In genomic region chr19:33329060-33329459, GRCh38 we compare ENCODE assay signal across 23 cellular contexts. TPM values are rescaled to one million over a fixed set of nuclear protein-coding genes. Genes with fewer than 3 reads are reported as not detected.
DNase-seq lines count a peak whose midpoint lies in the region; ATAC-seq, FAIRE-seq and TF ChIP-seq lines count a peak whose summit lies in the region.
"Had no signal": no experiment of that assay in that cellular context is flagged by ENCODE, and none has a peak within 500 bp of the region (broad histone marks: within the 10 kb centered on the region; RNA-seq: fewer than 3 reads in every experiment).

No MANE protein-coding gene starts in this region.

- CTCF ChIA-PET in HepG2 (lab: Yijun Ruan, JAX; ENCODE audit: low intra/inter-chr PET ratio, low total read pairs), result no interaction called here

- peaks cover 4 to 36% (median 19%) of the 10 kb centered on the region in 4 donors for H3K4me1 ChIP-seq in liver (ENCODE audit: control insufficient read depth in 4 of 4, insufficient read depth in 4 of 4, low read length in 3 of 4)
- peaks cover 41% of the 10 kb centered on the region for H3K4me1 ChIP-seq in HepG2 (ENCODE audit: insufficient read depth, low read length)
- H3K4me1 ChIP-seq in endodermal cell (ENCODE audit: control insufficient read depth, insufficient read depth, low read length), result no peaks in the 10 kb centered on the region
- no peaks in the 10 kb centered on the region for H3K4me1 ChIP-seq in osteoblast (ENCODE audit: insufficient read depth, low read length)
- H3K4me1 ChIP-seq: BLaER1 had no signal

- no peak for TF ChIP-seq POLR2A in HepG2 (IDR thresholded peaks at IDR 0.05; ENCODE audit: insufficient read depth in 1 of 2, low read depth in 2 of 2, low read length in 2 of 2)

- no peak overlapping the region for H3K4me3 ChIP-seq in liver (ENCODE audit: low read depth in 1 of 3, low read length in 3 of 3)
- H3K4me3 ChIP-seq in HepG2 (replicated peaks in 1 of 3; ENCODE audit: insufficient read depth in 1 of 3, low read depth in 2 of 3, low read length in 3 of 3), result no peak overlapping the region
- no peak overlapping the region for H3K4me3 ChIP-seq in endodermal cell (ENCODE audit: low read length)
- no peak overlapping the region for H3K4me3 ChIP-seq in osteoblast (ENCODE audit: insufficient read depth, low read length)
- H3K4me3 ChIP-seq: BLaER1, GM23248 had no signal

- TF ChIP-seq RAD21 in liver (IDR thresholded peaks at IDR 0.05) (peak in 1 of 2 donors; percentile 20), HepG2 (CRISPR knock-in tag; IDR thresholded peaks at IDR 0.05) (no peak)

- no peak for FAIRE-seq in HepG2 (lab: Jason Lieb, UNC)
- FAIRE-seq: A204.1, G401.6, GM12892, GM19239, H1 had no signal

- TF ChIP-seq CTCF in liver (IDR thresholded peaks at IDR 0.05; ENCODE audit: low read depth, low read length, missing input control) (no peak), HepG2 (CRISPR knock-in tag; IDR thresholded peaks at IDR 0.05) (no peak), endodermal cell (conservative IDR thresholded peaks at IDR 0.05) (no peak), osteoblast (IDR thresholded peaks at IDR 0.05; ENCODE audit: extremely low read depth, low read depth, low read length) (no peak)

- no peak overlapping the region for H3K27ac Mint-ChIP-seq in endodermal cell
- H3K27ac Mint-ChIP-seq: B cell; CD4-positive, alpha-beta T cell had no signal

- H3K27ac ChIP-seq in liver (ENCODE audit: low read depth in 1 of 2, low read length in 2 of 2) (no peak overlapping the region), HepG2 (ENCODE audit: extremely low read length, insufficient read depth, low read length) (no peak overlapping the region), endodermal cell (ENCODE audit: low read depth, low read length) (no peak overlapping the region), osteoblast (ENCODE audit: low read depth, low read length) (no peak overlapping the region)
- H3K27ac ChIP-seq: 22Rv1, BLaER1, C4-2B, GM23248 had no signal

- no peak overlapping the region for H3K4me3 Mint-ChIP-seq in endodermal cell
- H3K4me3 Mint-ChIP-seq: B cell; CD4-positive, alpha-beta T cell had no signal

- POLR2A ChIA-PET in HepG2 (lab: Yijun Ruan, JAX), result no interaction called here

- H3K79me2 ChIP-seq in HepG2 (ENCODE audit: insufficient read depth, low read length) (no peaks in the 10 kb centered on the region), osteoblast (ENCODE audit: insufficient read depth, low read length) (no peaks in the 10 kb centered on the region)

- in situ Hi-C loops in HepG2 (cut with HindIII; ENCODE audit: extremely low pct_ligation_motif_present, low pct_unique_long_range_greater_than_20kb), result no loop called here
- in situ Hi-C loops in G401 (cut with HindIII; ENCODE audit: low sequenced_read_pairs), result no loop called here

- H3K9ac ChIP-seq in liver (ENCODE audit: low read depth in 1 of 2, low read length in 2 of 2), result no peak overlapping the region
- H3K9ac ChIP-seq in HepG2 (ENCODE audit: insufficient read depth, low read depth, low read length), result no peak overlapping the region
- no peak overlapping the region for H3K9ac ChIP-seq in endodermal cell (ENCODE audit: extremely low read depth, low read length, poor library complexity, severe bottlenecking)
- H3K9ac ChIP-seq: BLaER1, GM23248 had no signal

- H3K4me1 Mint-ChIP-seq in endodermal cell, result no peaks in the 10 kb centered on the region

- DNase-seq in HepG2 (ENCODE audit: low spot score) (no peak), endodermal cell (peak; percentile 45), osteoblast (ENCODE audit: insufficient read length, low spot score, missing footprints) (peak; percentile 27), G401 (ENCODE audit: low spot score) (no peak)
- DNase-seq: Calu3; CD4-positive, alpha-beta T cell; COR-L47; DMS53; DMS79 treated with DMSO at 0.1 percent for 48 hours; GM23248; H7; HCEC 1CT had no signal

- H3K27me3 ChIP-seq in liver (ENCODE audit: control insufficient read depth in 4 of 4, insufficient read depth in 4 of 4, low read length in 3 of 4), result no peaks in the 10 kb centered on the region
- H3K27me3 ChIP-seq in HepG2 (ENCODE audit: control insufficient read depth in 1 of 2, insufficient read depth in 2 of 2, low read length in 2 of 2), result peaks cover 0 to 6% of the 10 kb centered on the region in 2 experiments; a peak in 1 of 5 replicates
- H3K27me3 ChIP-seq in endodermal cell (ENCODE audit: control insufficient read depth, insufficient read depth, low read length, poor library complexity, severe bottlenecking), result no peaks in the 10 kb centered on the region
- H3K27me3 ChIP-seq in osteoblast (ENCODE audit: insufficient read depth, low read length), result peaks cover 8% of the 10 kb centered on the region
- H3K27me3 ChIP-seq: BLaER1 had no signal

- H4K20me1 ChIP-seq in HepG2 (ENCODE audit: insufficient read depth, low read length) (no peaks in the 10 kb centered on the region), osteoblast (ENCODE audit: insufficient read depth, low read length) (no peaks in the 10 kb centered on the region)
- H4K20me1 ChIP-seq: BLaER1 had no signal

- ATAC-seq in HepG2 (no peak), GM18519 (IDR thresholded peaks at IDR 0.05; ENCODE audit: low FRiP score, unreplicated experiment) (no peak)

- no peaks in the 10 kb centered on the region for H3K36me3 ChIP-seq in liver (ENCODE audit: control insufficient read depth in 4 of 4, insufficient read depth in 3 of 4, low read depth in 1 of 4, low read length in 3 of 4)
- H3K36me3 ChIP-seq in HepG2 (replicated peaks in 1 of 2; ENCODE audit: control insufficient read depth in 1 of 2, insufficient read depth in 2 of 2, low read length in 2 of 2), result no peaks in the 10 kb centered on the region
- no peaks in the 10 kb centered on the region for H3K36me3 ChIP-seq in endodermal cell (ENCODE audit: control insufficient read depth, insufficient read depth, low read length)
- no peaks in the 10 kb centered on the region for H3K36me3 ChIP-seq in osteoblast (ENCODE audit: insufficient read depth, low read length)
- H3K36me3 ChIP-seq: BLaER1 had no signal

- H3K27me3 Mint-ChIP-seq in endodermal cell (ENCODE audit: insufficient read depth), result no peaks in the 10 kb centered on the region

- no peaks in the 10 kb centered on the region for H3K36me3 Mint-ChIP-seq in endodermal cell (ENCODE audit: low read depth)

- intact Hi-C loops in HepG2 (cut with micrococcal nuclease; ENCODE audit: unreplicated experiment), result no loop called here

- WGBS in liver, result 57% methylated on average over 8 of the region's 8 CpGs
- WGBS in HepG2 (ENCODE audit: low lambda C conversion rate), result 18% methylated on average over 8 of the region's 8 CpGs
- 80 to 91% methylated on average over 6 to 8 of the region's 8 CpGs for WGBS in endodermal cell (ENCODE audit: insufficient coverage in 1 of 2, insufficient read length in 1 of 2), 2 experiments

- H3K9me3 Mint-ChIP-seq in endodermal cell, result peaks cover 7% of the 10 kb centered on the region
- H3K9me3 Mint-ChIP-seq: CD4-positive, alpha-beta T cell had no signal

- no peak overlapping the region for H2AFZ ChIP-seq in HepG2 (ENCODE audit: low read length)
- no peak overlapping the region for H2AFZ ChIP-seq in osteoblast (ENCODE audit: low read length)
- H2AFZ ChIP-seq: GM23248 had no signal

- peaks cover 0 to 4% (median 3%) of the 10 kb centered on the region in 4 donors for H3K9me3 ChIP-seq in liver (ENCODE audit: control insufficient read depth in 4 of 4, low read length in 3 of 4)
- peaks cover 6% of the 10 kb centered on the region; the same call in 1 of the 2 replicates for H3K9me3 ChIP-seq in HepG2 (ENCODE audit: low read length)
- H3K9me3 ChIP-seq in endodermal cell (ENCODE audit: control insufficient read depth, low read length), result no peaks in the 10 kb centered on the region
- H3K9me3 ChIP-seq in osteoblast (ENCODE audit: low read depth, low read length), result no peaks in the 10 kb centered on the region
- H3K9me3 ChIP-seq: BLaER1 had no signal

- no TSS peak for BruUV-seq in HepG2 (replicated peaks; lab: Mats Ljungman, UMichigan)

- H3K4me2 ChIP-seq in HepG2 (ENCODE audit: low read depth, low read length), result no peak overlapping the region
- no peak overlapping the region for H3K4me2 ChIP-seq in osteoblast (ENCODE audit: insufficient read depth, low read length)
- H3K4me2 ChIP-seq: BLaER1 had no signal

- TF ChIP-seq EP300 in HepG2 (IDR thresholded peaks at IDR 0.05; ENCODE audit: low read depth in 2 of 2, low read length in 2 of 2) (no peak), HepG2 (CRISPR knock-in tag; IDR thresholded peaks at IDR 0.05; ENCODE audit: borderline replicate concordance) (no peak)

RNA-seq across cellular contexts. Expression of gene CEBPA, which starts 26.7 kb away (rescaled TPM):
- 10 to 100 TPM; 70.0 to 95.5 TPM for total RNA-seq in liver
- polyA plus RNA-seq in liver, result 100 to 1,000 TPM in 1 of 2 donors, 10 to 100 TPM in 1; 32.9 to 112 TPM
- 99.9 and 103 TPM in 2 replicates for total RNA-seq in HepG2 (2016; rRNA removed; fragmentation: Illumina TruSeq; extraction: Trizol)
- 28.5 and 32.0 TPM in 2 replicates for total RNA-seq in HepG2 (2016; cell fraction: cytosol; rRNA removed; fragmentation: Illumina TruSeq; extraction: Trizol; ENCODE audit: low read depth)
- 99.3 and 101 TPM in 2 replicates for total RNA-seq in HepG2 (2016; cell fraction: insoluble cytoplasmic fraction; rRNA removed; fragmentation: Illumina TruSeq; extraction: Trizol)
- total RNA-seq in HepG2 (2016; cell fraction: membrane; rRNA removed; fragmentation: Illumina TruSeq; extraction: Trizol), result 88.0 and 107 TPM in 2 replicates
- total RNA-seq in HepG2 (2016; cell fraction: nucleus; rRNA removed; fragmentation: Illumina TruSeq; extraction: Trizol), result 47.4 and 51.4 TPM in 2 replicates
- 24.8 and 35.0 TPM in 2 replicates for polyA plus RNA-seq in HepG2 (2011; rRNA removed)
- polyA plus RNA-seq in HepG2 (2011; cell fraction: cytosol; rRNA removed), result 40.5 and 42.6 TPM in 2 replicates
- polyA plus RNA-seq in HepG2 (2011; cell fraction: nucleus; rRNA removed), result 17.3 and 19.3 TPM in 2 replicates
- polyA plus RNA-seq in HepG2 (2012), result 22.3 and 27.0 TPM in 2 replicates
- 23.5 and 27.9 TPM in 2 replicates for polyA plus RNA-seq in HepG2 (2016; cell fraction: cytosol; fragmentation: Illumina TruSeq; extraction: Trizol; ENCODE audit: low read depth)
- polyA plus RNA-seq in HepG2 (2016; cell fraction: insoluble cytoplasmic fraction; fragmentation: Illumina TruSeq; extraction: Trizol; ENCODE audit: low read depth), result 121 and 123 TPM in 2 replicates
- polyA plus RNA-seq in HepG2 (2016; cell fraction: membrane; fragmentation: Illumina TruSeq; extraction: Trizol; ENCODE audit: low read depth), result 68.7 and 77.8 TPM in 2 replicates
- polyA plus RNA-seq in HepG2 (2016; cell fraction: nucleus; fragmentation: Illumina TruSeq; extraction: Trizol; ENCODE audit: insufficient read depth, low read depth), result 76.4 and 86.3 TPM in 2 replicates
- polyA minus RNA-seq in HepG2 (2011; rRNA and poly(A)+ RNA removed; ENCODE audit: low replicate concordance), result 4.5 and 45.0 TPM in 2 replicates
- polyA minus RNA-seq in HepG2 (2011; cell fraction: cytosol; rRNA and poly(A)+ RNA removed), result 25.4 and 32.4 TPM in 2 replicates
- 15.6 and 18.2 TPM in 2 replicates for polyA minus RNA-seq in HepG2 (2011; cell fraction: nucleus; rRNA and poly(A)+ RNA removed)
- total RNA-seq in endodermal cell, result 1 to 10 TPM; 1.8 to 2.1 TPM
- 1.2 TPM for polyA plus RNA-seq in endodermal cell (2013, experiment 1 of 2)
- 1.0 TPM for polyA plus RNA-seq in endodermal cell (2013, experiment 2 of 2)
- 3.6 and 5.0 TPM in 2 replicates for total RNA-seq in osteoblast
- total RNA-seq in G401 (2014; rRNA removed; shearing (Covaris generic)), result 9.8 and 10.9 TPM in 2 replicates
- polyA plus RNA-seq: GM23248 had no signal

RNA-seq across cellular contexts. Expression of gene CEBPG, which starts 44.4 kb away (rescaled TPM):
- total RNA-seq in liver (10 to 100 TPM; 18.0 to 36.1 TPM), HepG2 (2016; rRNA removed; fragmentation: Illumina TruSeq; extraction: Trizol) (34.3 and 49.8 TPM in 2 replicates), endodermal cell (10 to 100 TPM; 31.9 to 33.8 TPM), osteoblast (31.5 and 35.5 TPM in 2 replicates)
- polyA plus RNA-seq in liver (10 to 100 TPM; 16.9 to 30.3 TPM), HepG2 (2011; rRNA removed) (25.7 and 26.6 TPM in 2 replicates)
- total RNA-seq in HepG2 (2016; cell fraction: cytosol; rRNA removed; fragmentation: Illumina TruSeq; extraction: Trizol; ENCODE audit: low read depth), result 13.2 and 14.7 TPM in 2 replicates
- total RNA-seq in HepG2 (2016; cell fraction: insoluble cytoplasmic fraction; rRNA removed; fragmentation: Illumina TruSeq; extraction: Trizol), result 35.7 and 49.1 TPM in 2 replicates
- total RNA-seq in HepG2 (2016; cell fraction: membrane; rRNA removed; fragmentation: Illumina TruSeq; extraction: Trizol), result 37.6 and 38.8 TPM in 2 replicates
- total RNA-seq in HepG2 (2016; cell fraction: nucleus; rRNA removed; fragmentation: Illumina TruSeq; extraction: Trizol), result 24.5 and 24.7 TPM in 2 replicates
- 16.9 and 25.6 TPM in 2 replicates for polyA plus RNA-seq in HepG2 (2011; cell fraction: cytosol; rRNA removed)
- polyA plus RNA-seq in HepG2 (2011; cell fraction: nucleus; rRNA removed), result 11.7 and 17.0 TPM in 2 replicates
- 34.2 and 46.3 TPM in 2 replicates for polyA plus RNA-seq in HepG2 (2012)
- 13.2 and 15.5 TPM in 2 replicates for polyA plus RNA-seq in HepG2 (2016; cell fraction: cytosol; fragmentation: Illumina TruSeq; extraction: Trizol; ENCODE audit: low read depth)
- 44.3 and 47.4 TPM in 2 replicates for polyA plus RNA-seq in HepG2 (2016; cell fraction: insoluble cytoplasmic fraction; fragmentation: Illumina TruSeq; extraction: Trizol; ENCODE audit: low read depth)
- 25.6 and 28.0 TPM in 2 replicates for polyA plus RNA-seq in HepG2 (2016; cell fraction: membrane; fragmentation: Illumina TruSeq; extraction: Trizol; ENCODE audit: low read depth)
- polyA plus RNA-seq in HepG2 (2016; cell fraction: nucleus; fragmentation: Illumina TruSeq; extraction: Trizol; ENCODE audit: insufficient read depth, low read depth), result 30.5 and 35.3 TPM in 2 replicates
- polyA minus RNA-seq in HepG2 (2011; rRNA and poly(A)+ RNA removed; ENCODE audit: low replicate concordance), result 14.6 and 15.2 TPM in 2 replicates
- polyA minus RNA-seq in HepG2 (2011; cell fraction: cytosol; rRNA and poly(A)+ RNA removed), result 18.9 and 25.7 TPM in 2 replicates
- polyA minus RNA-seq in HepG2 (2011; cell fraction: nucleus; rRNA and poly(A)+ RNA removed), result 26.3 and 34.8 TPM in 2 replicates
- 31.9 TPM for polyA plus RNA-seq in endodermal cell (2013, experiment 1 of 2)
- 27.5 TPM for polyA plus RNA-seq in endodermal cell (2013, experiment 2 of 2)
- total RNA-seq in G401 (2014; rRNA removed; shearing (Covaris generic)), result 8.2 and 22.1 TPM in 2 replicates

Comparison
In these comparisons a context has a peak if more than half of its experiments do, and no peak if none do; other contexts are left out.
1. DNase-seq: peak in endodermal cell (single experiment) and osteoblast (single experiment); none in HepG2 (single experiment) and G401 (single experiment).